Comparison of ENCODE assay signal across 28 cellular contexts in genomic region chr1:217363319-217363718, GRCh38.
A peak's percentile ranks its signal among the peaks of the same experiment; 100 is the strongest.
DNase-seq lines count a peak whose midpoint lies in the region; ATAC-seq, FAIRE-seq and TF ChIP-seq lines count a peak whose summit lies in the region.
"Had no signal": no experiment of that assay in that cellular context is flagged by ENCODE, and none has a peak within 500 bp of the region (broad histone marks: within the 10 kb centered on the region; RNA-seq: fewer than 3 reads in every experiment).

No MANE protein-coding gene starts in this region.

- no peaks in the 10 kb centered on the region for H3K79me2 ChIP-seq in SK-N-SH (ENCODE audit: insufficient read depth)

- 0 out of 2 replicates have a peak overlapping the region, but pooled peaks have one; percentile 28 for H3K4me2 ChIP-seq in SK-N-SH

- H3K27me3 ChIP-seq in SK-N-SH (ENCODE audit: insufficient read depth), result no peaks in the 10 kb centered on the region
- H3K27me3 ChIP-seq: adrenal gland, esophagus muscularis mucosa, sigmoid colon, SJSA1 had no signal

- no peaks in the 10 kb centered on the region for H3K4me1 Mint-ChIP-seq in stimulated activated naive B cell treated with anti-CD40 and anti-IgM and Interleukin-4, amounts not matched to agents 10 μg/mL and 1 μg/mL and 100 μg/mL, for 72 hours
- H3K4me1 Mint-ChIP-seq: B cell, nephron had no signal

- CTCF ChIA-PET in SK-N-SH (lab: Yijun Ruan, JAX), result no interaction called here

- H3K27ac Mint-ChIP-seq in stimulated activated naive B cell treated with anti-CD40 and anti-IgM and Interleukin-4, amounts not matched to agents 10 μg/mL and 1 μg/mL and 100 μg/mL, for 72 hours, result no peak overlapping the region
- H3K27ac Mint-ChIP-seq: activated T-cell treated with anti-CD3 and anti-CD28 coated beads, Interleukin-2, amount 50 U/mL, for 24 hours; B cell; effector memory CD8-positive, alpha-beta T cell; type B pancreatic cell had no signal

- no peak overlapping the region for H2AFZ ChIP-seq in SK-N-SH (ENCODE audit: low read depth)

- no peaks in the 10 kb centered on the region for H3K36me3 Mint-ChIP-seq in stimulated activated naive B cell treated with anti-CD40 and anti-IgM and Interleukin-4, amounts not matched to agents 10 μg/mL and 1 μg/mL and 100 μg/mL, for 72 hours
- H3K36me3 Mint-ChIP-seq: type B pancreatic cell had no signal

- no peak for FAIRE-seq in kidney (lab: Jason Lieb, UNC)
- FAIRE-seq: RCC 7860 had no signal

- TF ChIP-seq CTCF in SK-N-SH (IDR thresholded peaks at IDR 0.05), result no peak
- TF ChIP-seq CTCF in kidney (IDR thresholded peaks at IDR 0.05; ENCODE audit: borderline replicate concordance, extremely low read depth, insufficient read depth), result no peak
- TF ChIP-seq CTCF in mucosa of descending colon (IDR thresholded peaks at IDR 0.05), result no peak

- DNase-seq in AG08396 (ENCODE audit: low spot score), result peak; percentile 10
- peak; percentile 17 for DNase-seq in HPDE6-E6E7 (ENCODE audit: extremely low spot score)
- no peak for DNase-seq in SK-N-SH
- DNase-seq in kidney, result no peak
- no peak for DNase-seq in stimulated activated naive B cell treated with anti-CD40 and anti-IgM and Interleukin-4, amounts not matched to agents 10 μg/mL and 1 μg/mL and 100 μg/mL, for 72 hours
- DNase-seq in stimulated activated CD4-positive, alpha-beta T cell treated with anti-CD3 and anti-CD28 coated beads, Interleukin-12 subunit alpha, Interleukin-12 subunit beta, amount 100 ng/mL, for 4 hours, result no peak
- no peak for DNase-seq in mucosa of descending colon
- DNase-seq: activated CD4-positive, alpha-beta T cell treated with anti-CD3 and anti-CD28 coated beads for 1 hour; activated CD8-positive, alpha-beta memory T cell treated with anti-CD3 and anti-CD28 coated beads for 24 hours; activated gamma-delta T cell treated with Interleukin-2 at 50 U/mL for 16 hours; activated T-cell treated with anti-CD3 and anti-CD28 coated beads, Interleukin-2, amount 50 U/mL, for 24 hours; adrenal gland; effector memory CD8-positive, alpha-beta T cell; H7; KBM-7; midbrain; NCI-H1694 treated with DMSO at 0.1 percent for 48 hours; NCI-H2171; NCI-H526; sigmoid colon had no signal

- H3K4me3 ChIP-seq in SK-N-SH (ENCODE audit: low read depth in 2 of 2, low read length in 1 of 2) (no peak overlapping the region), kidney (ENCODE audit: low read length in 2 of 2) (no peak overlapping the region), mucosa of descending colon (no peak overlapping the region)
- H3K4me3 ChIP-seq: adrenal gland, coronary artery, esophagus muscularis mucosa, sigmoid colon, SJSA1 had no signal

- no peak for TF ChIP-seq EP300 in SK-N-SH (IDR thresholded peaks at IDR 0.05; ENCODE audit: borderline replicate concordance in 1 of 2, low read depth in 1 of 2, low read length in 1 of 2)

- intact Hi-C loops in kidney (cut with DNase I) (no loop called here), mucosa of descending colon (cut with DNase I, micrococcal nuclease) (no loop called here)

- TF ChIP-seq RAD21 in SK-N-SH (IDR thresholded peaks at IDR 0.05; ENCODE audit: low read length), result no peak

- no peaks in the 10 kb centered on the region for H3K9me2 ChIP-seq in SK-N-SH

- no peak overlapping the region for H3K4me3 Mint-ChIP-seq in stimulated activated naive B cell treated with anti-CD40 and anti-IgM and Interleukin-4, amounts not matched to agents 10 μg/mL and 1 μg/mL and 100 μg/mL, for 72 hours
- H3K4me3 Mint-ChIP-seq: activated T-cell treated with anti-CD3 and anti-CD28 coated beads, Interleukin-2, amount 50 U/mL, for 24 hours; B cell; effector memory CD8-positive, alpha-beta T cell; nephron; type B pancreatic cell had no signal

- H3K27ac ChIP-seq in SK-N-SH (ENCODE audit: low read depth in 2 of 2, low read length in 1 of 2) (no peak overlapping the region), kidney (ENCODE audit: low read depth in 2 of 2, low read length in 2 of 2) (peak overlapping the region; percentile 1 to 16)
- H3K27ac ChIP-seq: adrenal gland, coronary artery, esophagus muscularis mucosa, sigmoid colon, SJSA1 had no signal

- H3K9me3 ChIP-seq in SK-N-SH (no peaks in the 10 kb centered on the region), kidney (ENCODE audit: control insufficient read depth in 1 of 2, low read length in 2 of 2) (no peaks in the 10 kb centered on the region), mucosa of descending colon (no peaks in the 10 kb centered on the region)
- H3K9me3 ChIP-seq: adrenal gland, esophagus muscularis mucosa, sigmoid colon, SJSA1 had no signal

- H3K27me3 Mint-ChIP-seq in stimulated activated naive B cell treated with anti-CD40 and anti-IgM and Interleukin-4, amounts not matched to agents 10 μg/mL and 1 μg/mL and 100 μg/mL, for 72 hours, result no peaks in the 10 kb centered on the region
- H3K27me3 Mint-ChIP-seq: activated T-cell treated with anti-CD3 and anti-CD28 coated beads, Interleukin-2, amount 50 U/mL, for 24 hours; B cell; effector memory CD8-positive, alpha-beta T cell; type B pancreatic cell had no signal

- ATAC-seq in stimulated activated naive B cell treated with anti-CD40 and anti-IgM and Interleukin-4, amounts not matched to agents 10 μg/mL and 1 μg/mL and 100 μg/mL, for 72 hours (replicated peaks), result no peak
- ATAC-seq in HG03469 (IDR thresholded peaks at IDR 0.05; ENCODE audit: unreplicated experiment) (no peak), mucosa of descending colon (no peak)
- ATAC-seq: effector memory CD8-positive, alpha-beta T cell had no signal

- H3K9ac ChIP-seq in SK-N-SH, result no peak overlapping the region
- H3K9ac ChIP-seq in kidney (ENCODE audit: low read length in 2 of 2), result no peak overlapping the region

- H3K36me3 ChIP-seq in SK-N-SH (replicated peaks in 1 of 2; ENCODE audit: control insufficient read depth in 1 of 2, insufficient read depth in 2 of 2, low read length in 1 of 2), result no peaks in the 10 kb centered on the region
- H3K36me3 ChIP-seq in kidney (ENCODE audit: control insufficient read depth in 1 of 2, insufficient read depth in 2 of 2, low read length in 2 of 2), result no peaks in the 10 kb centered on the region
- H3K36me3 ChIP-seq in mucosa of descending colon (ENCODE audit: low read depth), result no peaks in the 10 kb centered on the region
- H3K36me3 ChIP-seq: adrenal gland, esophagus muscularis mucosa, sigmoid colon, SJSA1 had no signal

- H4K20me1 ChIP-seq in SK-N-SH (ENCODE audit: insufficient read depth), result no peaks in the 10 kb centered on the region

- POLR2A ChIA-PET in SK-N-SH (lab: Yijun Ruan, JAX), result no interaction called here

- H3K4me1 ChIP-seq in SK-N-SH (ENCODE audit: control insufficient read depth in 1 of 2, insufficient read depth in 2 of 2, low read depth in 1 of 2, low read length in 1 of 2) (no peaks in the 10 kb centered on the region), kidney (ENCODE audit: control insufficient read depth in 1 of 2, insufficient read depth in 1 of 2, low read depth in 1 of 2, low read length in 2 of 2) (peaks cover 0 to 10% of the 10 kb centered on the region in 2 donors), mucosa of descending colon (ENCODE audit: low read depth) (no peaks in the 10 kb centered on the region)
- H3K4me1 ChIP-seq: adrenal gland, esophagus muscularis mucosa, sigmoid colon, SJSA1 had no signal

- WGBS in SK-N-SH (ENCODE audit: low lambda C conversion rate), result 37% methylated on average over 4 of the region's 4 CpGs

- peaks cover 0 to 2% of the 10 kb centered on the region in 2 donors for H3K9me3 Mint-ChIP-seq in stimulated activated naive B cell treated with anti-CD40 and anti-IgM and Interleukin-4, amounts not matched to agents 10 μg/mL and 1 μg/mL and 100 μg/mL, for 72 hours
- H3K9me3 Mint-ChIP-seq: effector memory CD8-positive, alpha-beta T cell; type B pancreatic cell had no signal

- H3F3A ChIP-seq in SK-N-SH (replicated peaks; ENCODE audit: insufficient read depth), result no peaks in the 10 kb centered on the region

TF ChIP-seq in SK-N-SH, 30 proteins besides CTCF, POLR2A, EP300 and RAD21:
- TF ChIP-seq POLR2AphosphoS5 (IDR thresholded peaks at IDR 0.05; ENCODE audit: low read depth, low read length), result no peak
- no peak for TF ChIP-seq GABPA (IDR thresholded peaks at IDR 0.05; ENCODE audit: low read depth)
- no peak for TF ChIP-seq TEAD4 (IDR thresholded peaks at IDR 0.05; ENCODE audit: borderline replicate concordance, insufficient read depth)
- TF ChIP-seq MEF2A (IDR thresholded peaks at IDR 0.05; ENCODE audit: borderline replicate concordance, low read depth), result no peak
- TF ChIP-seq JUND (IDR thresholded peaks at IDR 0.05), result no peak
- no peak for TF ChIP-seq FOXJ3 (CRISPR knock-in tag; IDR thresholded peaks at IDR 0.05)
- TF ChIP-seq USF1 (IDR thresholded peaks at IDR 0.05; ENCODE audit: borderline replicate concordance, low read depth), result no peak
- TF ChIP-seq FOXM1 (IDR thresholded peaks at IDR 0.05; ENCODE audit: low read depth), result no peak
- no peak for TF ChIP-seq MXI1 (IDR thresholded peaks at IDR 0.05; ENCODE audit: low read depth, low read length)
- no peak for TF ChIP-seq NFIC (IDR thresholded peaks at IDR 0.05; ENCODE audit: borderline replicate concordance)
- no peak for TF ChIP-seq USF2 (IDR thresholded peaks at IDR 0.05; ENCODE audit: borderline replicate concordance, low read depth, low read length)
- no peak for TF ChIP-seq YY1 (IDR thresholded peaks at IDR 0.05; ENCODE audit: low read depth)
- no peak for TF ChIP-seq RXRA (IDR thresholded peaks at IDR 0.05; ENCODE audit: borderline replicate concordance, low read depth)
- no peak for TF ChIP-seq FOSL2 (IDR thresholded peaks at IDR 0.05; ENCODE audit: borderline replicate concordance, low read depth)
TF ChIP-seq in SK-N-SH: peak in this region for 0.

Comparison
In these comparisons a context has a peak if more than half of its experiments do, and no peak if none do; other contexts are left out.
1. DNase-seq: peak in AG08396 (single experiment) and HPDE6-E6E7 (single experiment); none in SK-N-SH (single experiment), kidney (single experiment), stimulated activated naive B cell treated with anti-CD40 and anti-IgM and Interleukin-4, amounts not matched to agents 10 μg/mL and 1 μg/mL and 100 μg/mL, for 72 hours (single experiment), stimulated activated CD4-positive, alpha-beta T cell treated with anti-CD3 and anti-CD28 coated beads, Interleukin-12 subunit alpha, Interleukin-12 subunit beta, amount 100 ng/mL, for 4 hours (single experiment) and mucosa of descending colon (0 of 3).
2. H3K27ac ChIP-seq: peak in kidney (2 of 2); none in SK-N-SH (0 of 2).